Comparison of ENCODE assay signal across 10 cellular contexts in genomic region chr16:88684569-88685155, GRCh38. TPM values are rescaled to one million over a fixed set of nuclear protein-coding genes. Genes with fewer than 3 reads are reported as not detected.
A peak's percentile ranks its signal among the peaks of the same experiment; 100 is the strongest.
DNase-seq lines count a peak whose midpoint lies in the region; ATAC-seq and TF ChIP-seq lines count a peak whose summit lies in the region.
"Had no signal": no experiment of that assay in that cellular context is flagged by ENCODE, and none has a peak within 500 bp of the region (broad histone marks: within the 10 kb centered on the region; RNA-seq: fewer than 3 reads in every experiment).

No MANE protein-coding gene starts in this region.

- in situ Hi-C loops in GM23248 (cut with MboI): no loop called here

- peaks cover 10 to 65% (median 35%) of the 10 kb centered on the region in 4 donors for H3K4me1 Mint-ChIP-seq in CD4-positive, CD25-positive, alpha-beta regulatory T cell
- H3K4me1 Mint-ChIP-seq in activated CD4-positive, alpha-beta memory T cell treated with anti-CD3 and anti-CD28 coated beads, Interleukin-2, amount 10 ng/mL, durations not matched to agents 7 days and 5 days: peaks cover 52% of the 10 kb centered on the region
- H3K4me1 Mint-ChIP-seq in memory B cell: peaks cover 27% of the 10 kb centered on the region

- TF ChIP-seq CTCF in gastroesophageal sphincter (IDR thresholded peaks at IDR 0.05) (no peak), thyroid gland (IDR thresholded peaks at IDR 0.05) (no peak)

- ATAC-seq in CD4-positive, CD25-positive, alpha-beta regulatory T cell (ENCODE audit: low read depth in 2 of 2): no peak
- ATAC-seq in memory B cell (ENCODE audit: low read depth) (no peak), GM21528 (IDR thresholded peaks at IDR 0.05; ENCODE audit: low FRiP score, unreplicated experiment) (no peak), gastroesophageal sphincter (no peak)

- H3K4me3 Mint-ChIP-seq in CD4-positive, CD25-positive, alpha-beta regulatory T cell: peak overlapping the region; percentile 83 to 95 (median 90)
- H3K4me3 Mint-ChIP-seq in activated CD4-positive, alpha-beta memory T cell treated with anti-CD3 and anti-CD28 coated beads, Interleukin-2, amount 10 ng/mL, durations not matched to agents 7 days and 5 days: peak overlapping the region; percentile 76
- H3K4me3 Mint-ChIP-seq in memory B cell: peak overlapping the region; percentile 88

- no peak for TF ChIP-seq EP300 in gastroesophageal sphincter (IDR thresholded peaks at IDR 0.05)

- CTCF ChIA-PET in activated CD4-positive, alpha-beta memory T cell treated with anti-CD3 and anti-CD28 coated beads, Interleukin-2, amount 10 ng/mL, durations not matched to agents 7 days and 5 days (lab: Charles Lee): interaction anchor here (0.6 to 1.9 kb wide), 8 partner anchors 9 to 95 kb away, joined by 3 to 7 read pairs (median 4); no protein-coding TSS in a partner anchor

- H3K27me3 ChIP-seq in CD4-positive, CD25-positive, alpha-beta regulatory T cell (ENCODE audit: control insufficient read depth, insufficient read depth, low read length): no peaks in the 10 kb centered on the region
- H3K27me3 ChIP-seq in GM23248 (replicated peaks; ENCODE audit: insufficient read depth): peaks cover 18% of the 10 kb centered on the region
- peaks cover 100% of the 10 kb centered on the region for H3K27me3 ChIP-seq in gastroesophageal sphincter
- no peaks in the 10 kb centered on the region for H3K27me3 ChIP-seq in thyroid gland

- H3K9me3 Mint-ChIP-seq in CD4-positive, CD25-positive, alpha-beta regulatory T cell: no peaks in the 10 kb centered on the region
- no peaks in the 10 kb centered on the region for H3K9me3 Mint-ChIP-seq in activated CD4-positive, alpha-beta memory T cell treated with anti-CD3 and anti-CD28 coated beads, Interleukin-2, amount 10 ng/mL, durations not matched to agents 7 days and 5 days
- H3K9me3 Mint-ChIP-seq in memory B cell: no peaks in the 10 kb centered on the region

- H3K9ac ChIP-seq in GM23248: no peak overlapping the region

- H2AFZ ChIP-seq in GM23248: no peak overlapping the region

- peak overlapping the region; percentile 61 for H3K4me3 ChIP-seq in CD4-positive, CD25-positive, alpha-beta regulatory T cell (ENCODE audit: low read depth, low read length)
- H3K4me3 ChIP-seq in GM23248: no peak overlapping the region
- no peak overlapping the region for H3K4me3 ChIP-seq in gastroesophageal sphincter
- no peak overlapping the region for H3K4me3 ChIP-seq in thyroid gland (replicated peaks in 1 of 3)

- intact Hi-C loops in thyroid gland (cut with DNase I): no loop called here

- H3K27ac ChIP-seq in CD4-positive, CD25-positive, alpha-beta regulatory T cell (ENCODE audit: insufficient read depth, low read length, poor library complexity, severe bottlenecking): no peak overlapping the region
- H3K27ac ChIP-seq in GM23248 (no peak overlapping the region), gastroesophageal sphincter (no peak overlapping the region), thyroid gland (no peak overlapping the region)

- no peaks in the 10 kb centered on the region for H4K20me1 ChIP-seq in GM23248 (ENCODE audit: insufficient read depth)

- TF ChIP-seq POLR2A in gastroesophageal sphincter (IDR thresholded peaks at IDR 0.05) (no peak), thyroid gland (IDR thresholded peaks at IDR 0.05) (no peak)

- no peaks in the 10 kb centered on the region for H3F3A ChIP-seq in GM23248 (ENCODE audit: insufficient read depth)

- H3K27ac Mint-ChIP-seq in CD4-positive, CD25-positive, alpha-beta regulatory T cell: peak overlapping the region in 1 of 3 donors; percentile 42
- no peak overlapping the region for H3K27ac Mint-ChIP-seq in activated CD4-positive, alpha-beta memory T cell treated with anti-CD3 and anti-CD28 coated beads, Interleukin-2, amount 10 ng/mL, durations not matched to agents 7 days and 5 days
- no peak overlapping the region for H3K27ac Mint-ChIP-seq in memory B cell

- no peaks in the 10 kb centered on the region for H3K9me2 ChIP-seq in GM23248 (ENCODE audit: insufficient read depth)

- H3K36me3 ChIP-seq in CD4-positive, CD25-positive, alpha-beta regulatory T cell (ENCODE audit: control insufficient read depth, insufficient read depth, low read length): peaks cover 5% of the 10 kb centered on the region
- H3K36me3 ChIP-seq in GM23248 (ENCODE audit: low read depth) (no peaks in the 10 kb centered on the region), gastroesophageal sphincter (no peaks in the 10 kb centered on the region), thyroid gland (no peaks in the 10 kb centered on the region)

- no peaks in the 10 kb centered on the region for H3K9me3 ChIP-seq in CD4-positive, CD25-positive, alpha-beta regulatory T cell (ENCODE audit: control insufficient read depth in 2 of 2, low read length in 2 of 2)
- H3K9me3 ChIP-seq in GM23248 (ENCODE audit: low read depth): no peaks in the 10 kb centered on the region
- H3K9me3 ChIP-seq in gastroesophageal sphincter: no peaks in the 10 kb centered on the region
- H3K9me3 ChIP-seq in thyroid gland: no peaks in the 10 kb centered on the region

- H3K79me2 ChIP-seq in GM23248 (ENCODE audit: insufficient read depth): no peaks in the 10 kb centered on the region

- H3K36me3 Mint-ChIP-seq in CD4-positive, CD25-positive, alpha-beta regulatory T cell: peaks cover 3% of the 10 kb centered on the region
- H3K36me3 Mint-ChIP-seq in activated CD4-positive, alpha-beta memory T cell treated with anti-CD3 and anti-CD28 coated beads, Interleukin-2, amount 10 ng/mL, durations not matched to agents 7 days and 5 days (ENCODE audit: low read depth): peaks cover 22% of the 10 kb centered on the region
- H3K36me3 Mint-ChIP-seq in memory B cell: peaks cover 2% of the 10 kb centered on the region

- peaks cover 55% of the 10 kb centered on the region for H3K4me1 ChIP-seq in CD4-positive, CD25-positive, alpha-beta regulatory T cell (ENCODE audit: control insufficient read depth, insufficient read depth, low read length, poor library complexity, severe bottlenecking)
- H3K4me1 ChIP-seq in GM23248 (ENCODE audit: insufficient read depth): no peaks in the 10 kb centered on the region
- peaks cover 0 to 32% (median 10%) of the 10 kb centered on the region in 3 donors for H3K4me1 ChIP-seq in gastroesophageal sphincter
- peaks cover 0 to 30% of the 10 kb centered on the region in 2 donors for H3K4me1 ChIP-seq in thyroid gland

- DNase-seq in CD4-positive, CD25-positive, alpha-beta regulatory T cell: no peak
- no peak for DNase-seq in GM23248
- DNase-seq in activated CD4-positive, alpha-beta memory T cell treated with anti-CD3 and anti-CD28 coated beads, Interleukin-2, amount 10 ng/mL, durations not matched to agents 7 days and 5 days: no peak
- no peak for DNase-seq in memory B cell (ENCODE audit: low spot score in 2 of 2)
- no peak for DNase-seq in DMS 273 treated with DMSO at 0.1 percent for 48 hours (lab: John Stamatoyannopoulos, UW)
- DNase-seq in thyroid gland: no peak
- DNase-seq: NCI-H2081 treated with DMSO at 0.1 percent for 48 hours; NK-92 treated with Interleukin-12 subunit alpha and Interleukin-12 subunit beta, amount 100 ng/mL, for 24 hours had no signal

- WGBS in GM23248 (ENCODE audit: low coverage in 1 of 2, low lambda C conversion rate in 2 of 2, missing lambda C conversion rate in 2 of 2), 2 experiments: 56% methylated on average over 15 of the region's 15 CpGs
- 40 to 71% methylated on average over 1 of the region's 15 CpGs for WGBS in gastroesophageal sphincter (ENCODE audit: low coverage in 1 of 2), 2 donors
- WGBS in thyroid gland, 2 donors: 77 to 80% methylated on average over 15 of the region's 15 CpGs

- H3K4me2 ChIP-seq in GM23248 (ENCODE audit: unreplicated experiment): peak overlapping the region; percentile 8

- H3K27me3 Mint-ChIP-seq in CD4-positive, CD25-positive, alpha-beta regulatory T cell: no peaks in the 10 kb centered on the region
- H3K27me3 Mint-ChIP-seq in activated CD4-positive, alpha-beta memory T cell treated with anti-CD3 and anti-CD28 coated beads, Interleukin-2, amount 10 ng/mL, durations not matched to agents 7 days and 5 days: no peaks in the 10 kb centered on the region
- H3K27me3 Mint-ChIP-seq in memory B cell: no peaks in the 10 kb centered on the region

- POLR2A ChIA-PET in activated CD4-positive, alpha-beta memory T cell treated with anti-CD3 and anti-CD28 coated beads, Interleukin-2, amount 10 ng/mL, durations not matched to agents 7 days and 5 days (lab: Charles Lee): interaction anchor here (1.0 to 4.7 kb wide), 5 partner anchors 16 to 96 kb away, joined by 3 to 41 read pairs (median 3); no protein-coding TSS in a partner anchor

RNA-seq across cellular contexts. Expression of gene SNAI3, which starts 1.6 kb away (rescaled TPM):
- total RNA-seq in CD4-positive, CD25-positive, alpha-beta regulatory T cell: 10.4 TPM
- polyA plus RNA-seq in CD4-positive, CD25-positive, alpha-beta regulatory T cell: 10 to 100 TPM; 13.5 to 17.4 (median 16.5) TPM
- not detected in 2 replicates for total RNA-seq in GM23248 (2014; rRNA removed; shearing (Covaris generic))
- 0.35 and 0.71 TPM in 2 replicates for polyA plus RNA-seq in GM23248 (2016; fragmentation: Nextera tagmentation; extraction: Ambion mirVana)
- 10 to 100 TPM; 16.5 to 16.6 TPM for total RNA-seq in activated CD4-positive, alpha-beta memory T cell treated with anti-CD3 and anti-CD28 coated beads, Interleukin-2, amount 10 ng/mL, durations not matched to agents 7 days and 5 days
- total RNA-seq in gastroesophageal sphincter: 1 to 10 TPM in 2 of 4 donors, under 1 TPM in 1, not detected in 1; 0.39 to 1.7 (median 1.1) TPM
- 1 to 10 TPM in 3 of 4 donors, under 1 TPM in 1; 0.33 to 1.3 (median 1.3) TPM for total RNA-seq in thyroid gland

RNA-seq across cellular contexts. Expression of gene RNF166, which starts 21.5 kb away (rescaled TPM):
- total RNA-seq in CD4-positive, CD25-positive, alpha-beta regulatory T cell: 420 TPM
- 100 to 1,000 TPM in 1 of 4 donors, 10 to 100 TPM in 3; 63.6 to 118 (median 97.3) TPM for polyA plus RNA-seq in CD4-positive, CD25-positive, alpha-beta regulatory T cell
- total RNA-seq in GM23248 (2014; rRNA removed; shearing (Covaris generic)): 13.7 and 14.6 TPM in 2 replicates
- 8.2 and 8.9 TPM in 2 replicates for polyA plus RNA-seq in GM23248 (2016; fragmentation: Nextera tagmentation; extraction: Ambion mirVana)
- total RNA-seq in activated CD4-positive, alpha-beta memory T cell treated with anti-CD3 and anti-CD28 coated beads, Interleukin-2, amount 10 ng/mL, durations not matched to agents 7 days and 5 days: 100 to 1,000 TPM; 155 to 156 TPM
- 10 to 100 TPM; 19.5 to 27.8 (median 22.3) TPM for total RNA-seq in gastroesophageal sphincter
- 10 to 100 TPM; 12.5 to 26.8 (median 19.1) TPM for total RNA-seq in thyroid gland

RNA-seq across cellular contexts. Expression of gene CTU2, which starts 21.6 kb away (rescaled TPM):
- 26.0 TPM for total RNA-seq in CD4-positive, CD25-positive, alpha-beta regulatory T cell
- 10 to 100 TPM; 11.8 to 14.0 (median 12.6) TPM for polyA plus RNA-seq in CD4-positive, CD25-positive, alpha-beta regulatory T cell
- total RNA-seq in GM23248 (2014; rRNA removed; shearing (Covaris generic)): 20.4 and 22.3 TPM in 2 replicates
- 16.1 and 17.1 TPM in 2 replicates for polyA plus RNA-seq in GM23248 (2016; fragmentation: Nextera tagmentation; extraction: Ambion mirVana)
- total RNA-seq in activated CD4-positive, alpha-beta memory T cell treated with anti-CD3 and anti-CD28 coated beads, Interleukin-2, amount 10 ng/mL, durations not matched to agents 7 days and 5 days: 10 to 100 TPM; 16.5 to 17.3 TPM
- total RNA-seq in gastroesophageal sphincter: 10 to 100 TPM in 2 of 4 donors, 1 to 10 TPM in 2; 6.0 to 19.9 (median 10.7) TPM
- 10 to 100 TPM in 2 of 4 donors, 1 to 10 TPM in 2; 7.7 to 21.2 (median 13.6) TPM for total RNA-seq in thyroid gland

RNA-seq across cellular contexts. Expression of gene MVD, which starts 21.8 kb away (rescaled TPM):
- 59.7 TPM for total RNA-seq in CD4-positive, CD25-positive, alpha-beta regulatory T cell
- polyA plus RNA-seq in CD4-positive, CD25-positive, alpha-beta regulatory T cell: 10 to 100 TPM; 19.6 to 27.8 (median 21.9) TPM
- 25.0 and 29.1 TPM in 2 replicates for total RNA-seq in GM23248 (2014; rRNA removed; shearing (Covaris generic))
- 27.4 and 28.6 TPM in 2 replicates for polyA plus RNA-seq in GM23248 (2016; fragmentation: Nextera tagmentation; extraction: Ambion mirVana)
- total RNA-seq in activated CD4-positive, alpha-beta memory T cell treated with anti-CD3 and anti-CD28 coated beads, Interleukin-2, amount 10 ng/mL, durations not matched to agents 7 days and 5 days: 100 to 1,000 TPM; 134 to 139 TPM
- total RNA-seq in gastroesophageal sphincter (10 to 100 TPM; 21.3 to 30.3 (median 26.6) TPM), thyroid gland (10 to 100 TPM; 20.7 to 52.5 (median 43.2) TPM)

RNA-seq across cellular contexts. Expression of gene CYBA, which starts 33.8 kb away (rescaled TPM):
- total RNA-seq in CD4-positive, CD25-positive, alpha-beta regulatory T cell: 351 TPM
- polyA plus RNA-seq in CD4-positive, CD25-positive, alpha-beta regulatory T cell: 100 to 1,000 TPM; 707 to 964 (median 782) TPM
- total RNA-seq in GM23248 (2014; rRNA removed; shearing (Covaris generic)): 332 and 338 TPM in 2 replicates
- 270 and 283 TPM in 2 replicates for polyA plus RNA-seq in GM23248 (2016; fragmentation: Nextera tagmentation; extraction: Ambion mirVana)
- total RNA-seq in activated CD4-positive, alpha-beta memory T cell treated with anti-CD3 and anti-CD28 coated beads, Interleukin-2, amount 10 ng/mL, durations not matched to agents 7 days and 5 days: 100 to 1,000 TPM; 580 to 588 TPM
- total RNA-seq in gastroesophageal sphincter (100 to 1,000 TPM in 1 of 4 donors, 10 to 100 TPM in 3; 19.9 to 135 (median 79.1) TPM), thyroid gland (100 to 1,000 TPM; 199 to 475 (median 339) TPM)

Comparison
In these comparisons a context has a peak if more than half of its experiments do, and no peak if none do; other contexts are left out.
1. RNA of gene RNF166, which starts 21.5 kb away (total RNA-seq): 420 TPM in CD4-positive, CD25-positive, alpha-beta regulatory T cell (single experiment) and 155 to 156 TPM in activated CD4-positive, alpha-beta memory T cell treated with anti-CD3 and anti-CD28 coated beads, Interleukin-2, amount 10 ng/mL, durations not matched to agents 7 days and 5 days; 19.5 to 27.8 TPM in gastroesophageal sphincter, 12.5 to 26.8 TPM in thyroid gland and 13.7 to 14.6 TPM in GM23248; every median in the first group is over 4 times any median in the second.
2. Peak in every context shown above with its lines, with median percentiles within 50 percentile points of each other: H3K4me3 Mint-ChIP-seq.